8 cellular contexts compared by ENCODE assay signal in genomic region chr12:49347307-49348237, GRCh38. TPM values are rescaled to one million over a fixed set of nuclear protein-coding genes. Genes with fewer than 3 reads are reported as not detected.
DNase-seq lines count a peak whose midpoint lies in the region; ATAC-seq and TF ChIP-seq lines count a peak whose summit lies in the region.

No MANE protein-coding gene starts in this region.

- peak overlapping the region; percentile 44 to 55 (median 49) for H3K4me3 ChIP-seq in fibroblast of lung (replicated peaks in 1 of 4; ENCODE audit: control extremely low read depth in 1 of 4, insufficient read depth in 1 of 4, low read depth in 3 of 4, low read length in 4 of 4)

- peak overlapping the region; percentile 66 for H2AFZ ChIP-seq in fibroblast of lung (ENCODE audit: low read length)

- H3K79me2 ChIP-seq in fibroblast of lung (ENCODE audit: control insufficient read depth, insufficient read depth, low read length) = no peaks in the 10 kb centered on the region

- intact Hi-C loops in activated T-helper 1 cell treated with anti-CD3 and anti-CD28 coated beads, Interleukin-12 subunit alpha, Interleukin-12 subunit beta, Interleukin-2, Interleukin-4 antibody, amounts not matched to agents 30 ng/mL and 10 ng/mL and 1 ng/mL, durations not matched to agents 14 hours and 24 hours and 36 hours (cut with micrococcal nuclease) = loop anchor here (1.0 to 2.0 kb wide), 2 partner anchors 15 to 59 kb away; no protein-coding TSS in a partner anchor

- peak; percentile 80 to 87 for ATAC-seq in natural killer cell treated with Interleukin-12 subunit alpha and Interleukin-12 subunit beta and Interleukin-15 and Interleukin-18, amount 100 ng/mL, for 72 hours
- peak; percentile 79 to 80 for ATAC-seq in stimulated activated naive B cell treated with anti-CD40 and anti-IgM and Interleukin-4, amounts not matched to agents 10 μg/mL and 1 μg/mL and 100 μg/mL, for 72 hours (replicated peaks)
- ATAC-seq in HG03039 (IDR thresholded peaks at IDR 0.05; ENCODE audit: unreplicated experiment) = no peak

- H3K4me1 ChIP-seq in fibroblast of lung (ENCODE audit: control insufficient read depth, extremely low read depth, insufficient read depth, low read length) = peaks cover 25% of the 10 kb centered on the region

- no peak overlapping the region for H3K27ac ChIP-seq in fibroblast of lung (ENCODE audit: insufficient read depth, low read length)

- DNase-seq in GM03348 (ENCODE audit: low spot score) (peak; percentile 95), HK-2 (ENCODE audit: unreplicated experiment) (peak; percentile 96), OCI-M1 (lab: John Stamatoyannopoulos, UW) (peak; percentile 74), fibroblast of lung (ENCODE audit: low read depth in 2 of 2) (peak; percentile 89 to 90)
- peak; percentile 69 for DNase-seq in activated T-helper 1 cell treated with anti-CD3 and anti-CD28 coated beads, Interleukin-12 subunit alpha, Interleukin-12 subunit beta, Interleukin-2, Interleukin-4 antibody, amounts not matched to agents 30 ng/mL and 10 ng/mL and 1 ng/mL, durations not matched to agents 14 hours and 24 hours and 36 hours (ENCODE audit: low spot score)
- DNase-seq in natural killer cell treated with Interleukin-12 subunit alpha and Interleukin-12 subunit beta and Interleukin-15 and Interleukin-18, amount 100 ng/mL, for 72 hours (ENCODE audit: low spot score) = peak; percentile 81
- DNase-seq in stimulated activated naive B cell treated with anti-CD40 and anti-IgM and Interleukin-4, amounts not matched to agents 10 μg/mL and 1 μg/mL and 100 μg/mL, for 72 hours = peak; percentile 57

- H3K27me3 Mint-ChIP-seq in activated T-helper 1 cell treated with anti-CD3 and anti-CD28 coated beads, Interleukin-12 subunit alpha, Interleukin-12 subunit beta, Interleukin-2, Interleukin-4 antibody, amounts not matched to agents 30 ng/mL and 10 ng/mL and 1 ng/mL, durations not matched to agents 14 hours and 24 hours and 36 hours (ENCODE audit: insufficient read depth) = peaks cover 64% of the 10 kb centered on the region
- peaks cover 19 to 52% of the 10 kb centered on the region in 2 donors for H3K27me3 Mint-ChIP-seq in natural killer cell treated with Interleukin-12 subunit alpha and Interleukin-12 subunit beta and Interleukin-15 and Interleukin-18, amount 100 ng/mL, for 72 hours
- H3K27me3 Mint-ChIP-seq in stimulated activated naive B cell treated with anti-CD40 and anti-IgM and Interleukin-4, amounts not matched to agents 10 μg/mL and 1 μg/mL and 100 μg/mL, for 72 hours = peaks cover 53 to 82% of the 10 kb centered on the region in 2 donors

- H3K36me3 Mint-ChIP-seq in activated T-helper 1 cell treated with anti-CD3 and anti-CD28 coated beads, Interleukin-12 subunit alpha, Interleukin-12 subunit beta, Interleukin-2, Interleukin-4 antibody, amounts not matched to agents 30 ng/mL and 10 ng/mL and 1 ng/mL, durations not matched to agents 14 hours and 24 hours and 36 hours (ENCODE audit: low read depth) = no peaks in the 10 kb centered on the region
- no peaks in the 10 kb centered on the region for H3K36me3 Mint-ChIP-seq in natural killer cell treated with Interleukin-12 subunit alpha and Interleukin-12 subunit beta and Interleukin-15 and Interleukin-18, amount 100 ng/mL, for 72 hours
- no peaks in the 10 kb centered on the region for H3K36me3 Mint-ChIP-seq in stimulated activated naive B cell treated with anti-CD40 and anti-IgM and Interleukin-4, amounts not matched to agents 10 μg/mL and 1 μg/mL and 100 μg/mL, for 72 hours

- H3K9me3 Mint-ChIP-seq in activated T-helper 1 cell treated with anti-CD3 and anti-CD28 coated beads, Interleukin-12 subunit alpha, Interleukin-12 subunit beta, Interleukin-2, Interleukin-4 antibody, amounts not matched to agents 30 ng/mL and 10 ng/mL and 1 ng/mL, durations not matched to agents 14 hours and 24 hours and 36 hours = no peaks in the 10 kb centered on the region
- no peaks in the 10 kb centered on the region for H3K9me3 Mint-ChIP-seq in natural killer cell treated with Interleukin-12 subunit alpha and Interleukin-12 subunit beta and Interleukin-15 and Interleukin-18, amount 100 ng/mL, for 72 hours
- H3K9me3 Mint-ChIP-seq in stimulated activated naive B cell treated with anti-CD40 and anti-IgM and Interleukin-4, amounts not matched to agents 10 μg/mL and 1 μg/mL and 100 μg/mL, for 72 hours = no peaks in the 10 kb centered on the region

- H3K4me1 Mint-ChIP-seq in activated T-helper 1 cell treated with anti-CD3 and anti-CD28 coated beads, Interleukin-12 subunit alpha, Interleukin-12 subunit beta, Interleukin-2, Interleukin-4 antibody, amounts not matched to agents 30 ng/mL and 10 ng/mL and 1 ng/mL, durations not matched to agents 14 hours and 24 hours and 36 hours (ENCODE audit: low read depth) = peaks cover 24% of the 10 kb centered on the region
- peaks cover 25 to 29% of the 10 kb centered on the region in 2 donors for H3K4me1 Mint-ChIP-seq in natural killer cell treated with Interleukin-12 subunit alpha and Interleukin-12 subunit beta and Interleukin-15 and Interleukin-18, amount 100 ng/mL, for 72 hours (ENCODE audit: low read depth in 2 of 2)
- H3K4me1 Mint-ChIP-seq in stimulated activated naive B cell treated with anti-CD40 and anti-IgM and Interleukin-4, amounts not matched to agents 10 μg/mL and 1 μg/mL and 100 μg/mL, for 72 hours = peaks cover 31 to 58% of the 10 kb centered on the region in 2 donors

- no peaks in the 10 kb centered on the region for H3K9me3 ChIP-seq in fibroblast of lung (ENCODE audit: control insufficient read depth, insufficient read depth, low read depth, low read length)

- TF ChIP-seq CTCF in fibroblast of lung (conservative IDR thresholded peaks at IDR 0.05 in 1 of 2, IDR thresholded peaks at IDR 0.05 in 1 of 2; ENCODE audit: low read depth in 1 of 2, low read length in 2 of 2) = peak; percentile 70 to 81

- peak overlapping the region; percentile 36 for H3K9ac ChIP-seq in fibroblast of lung (ENCODE audit: insufficient read depth, low read length)

- peak overlapping the region; percentile 79 for H3K4me3 Mint-ChIP-seq in activated T-helper 1 cell treated with anti-CD3 and anti-CD28 coated beads, Interleukin-12 subunit alpha, Interleukin-12 subunit beta, Interleukin-2, Interleukin-4 antibody, amounts not matched to agents 30 ng/mL and 10 ng/mL and 1 ng/mL, durations not matched to agents 14 hours and 24 hours and 36 hours
- peak overlapping the region; percentile 81 for H3K4me3 Mint-ChIP-seq in natural killer cell treated with Interleukin-12 subunit alpha and Interleukin-12 subunit beta and Interleukin-15 and Interleukin-18, amount 100 ng/mL, for 72 hours
- H3K4me3 Mint-ChIP-seq in stimulated activated naive B cell treated with anti-CD40 and anti-IgM and Interleukin-4, amounts not matched to agents 10 μg/mL and 1 μg/mL and 100 μg/mL, for 72 hours = peak overlapping the region; percentile 80 to 89

- H3K27ac Mint-ChIP-seq in activated T-helper 1 cell treated with anti-CD3 and anti-CD28 coated beads, Interleukin-12 subunit alpha, Interleukin-12 subunit beta, Interleukin-2, Interleukin-4 antibody, amounts not matched to agents 30 ng/mL and 10 ng/mL and 1 ng/mL, durations not matched to agents 14 hours and 24 hours and 36 hours = no peak overlapping the region
- H3K27ac Mint-ChIP-seq in natural killer cell treated with Interleukin-12 subunit alpha and Interleukin-12 subunit beta and Interleukin-15 and Interleukin-18, amount 100 ng/mL, for 72 hours = no peak overlapping the region
- peak overlapping the region; percentile 54 for H3K27ac Mint-ChIP-seq in stimulated activated naive B cell treated with anti-CD40 and anti-IgM and Interleukin-4, amounts not matched to agents 10 μg/mL and 1 μg/mL and 100 μg/mL, for 72 hours

- H3K27me3 ChIP-seq in fibroblast of lung (ENCODE audit: control insufficient read depth, insufficient read depth, low read length) = peaks cover 25% of the 10 kb centered on the region

- peak overlapping the region; percentile 84 for H3K4me2 ChIP-seq in fibroblast of lung (ENCODE audit: extremely low read depth, insufficient read depth, low read length)

- H3K36me3 ChIP-seq in fibroblast of lung (ENCODE audit: control insufficient read depth, insufficient read depth, low read length) = no peaks in the 10 kb centered on the region

- no peaks in the 10 kb centered on the region for H4K20me1 ChIP-seq in fibroblast of lung (ENCODE audit: control insufficient read depth, extremely low read depth, insufficient read depth, low read length)

RNA-seq across cellular contexts. Expression of gene DNAJC22, which starts 0.9 kb away (rescaled TPM):
- 0.16 TPM in 1 of 2 replicates, not detected in the other for total RNA-seq in activated T-helper 1 cell treated with anti-CD3 and anti-CD28 coated beads, Interleukin-12 subunit alpha, Interleukin-12 subunit beta, Interleukin-2, Interleukin-4 antibody, amounts not matched to agents 30 ng/mL and 10 ng/mL and 1 ng/mL, durations not matched to agents 14 hours and 24 hours and 36 hours
- total RNA-seq in fibroblast of lung = 4.6 and 4.8 TPM in 2 replicates
- polyA plus RNA-seq in fibroblast of lung = 2.4 and 5.7 TPM in 2 replicates
- 2.5 and 4.6 TPM in 2 replicates for polyA plus RNA-seq in fibroblast of lung (2012)
- polyA minus RNA-seq in fibroblast of lung (ENCODE audit: low replicate concordance) = 2.1 and 8.0 TPM in 2 replicates
- total RNA-seq in natural killer cell treated with Interleukin-12 subunit alpha and Interleukin-12 subunit beta and Interleukin-15 and Interleukin-18, amount 100 ng/mL, for 72 hours = not detected

RNA-seq across cellular contexts. Expression of gene C1QL4, which starts 10.6 kb away (rescaled TPM):
- total RNA-seq in activated T-helper 1 cell treated with anti-CD3 and anti-CD28 coated beads, Interleukin-12 subunit alpha, Interleukin-12 subunit beta, Interleukin-2, Interleukin-4 antibody, amounts not matched to agents 30 ng/mL and 10 ng/mL and 1 ng/mL, durations not matched to agents 14 hours and 24 hours and 36 hours = not detected in 2 replicates
- total RNA-seq in fibroblast of lung = 0.17 TPM in 1 of 2 replicates, not detected in the other
- 0.10 TPM in 1 of 2 replicates, not detected in the other for polyA plus RNA-seq in fibroblast of lung
- 0.08 and 0.56 TPM in 2 replicates for polyA plus RNA-seq in fibroblast of lung (2012)
- polyA minus RNA-seq in fibroblast of lung (ENCODE audit: low replicate concordance) = not detected in 2 replicates
- total RNA-seq in natural killer cell treated with Interleukin-12 subunit alpha and Interleukin-12 subunit beta and Interleukin-15 and Interleukin-18, amount 100 ng/mL, for 72 hours = not detected

RNA-seq across cellular contexts. Expression of gene SPATS2, which starts 19.7 kb away (rescaled TPM):
- 11.6 and 12.0 TPM in 2 replicates for total RNA-seq in activated T-helper 1 cell treated with anti-CD3 and anti-CD28 coated beads, Interleukin-12 subunit alpha, Interleukin-12 subunit beta, Interleukin-2, Interleukin-4 antibody, amounts not matched to agents 30 ng/mL and 10 ng/mL and 1 ng/mL, durations not matched to agents 14 hours and 24 hours and 36 hours
- total RNA-seq in fibroblast of lung = 14.1 and 22.1 TPM in 2 replicates
- 33.2 and 43.6 TPM in 2 replicates for polyA plus RNA-seq in fibroblast of lung
- polyA plus RNA-seq in fibroblast of lung (2012) = 22.5 and 23.7 TPM in 2 replicates
- 41.3 and 84.8 TPM in 2 replicates for polyA minus RNA-seq in fibroblast of lung (ENCODE audit: low replicate concordance)
- total RNA-seq in natural killer cell treated with Interleukin-12 subunit alpha and Interleukin-12 subunit beta and Interleukin-15 and Interleukin-18, amount 100 ng/mL, for 72 hours = 10 to 100 TPM; 13.7 to 21.1 TPM

RNA-seq across cellular contexts. Expression of gene TROAP, which starts 24.5 kb away (rescaled TPM):
- total RNA-seq in activated T-helper 1 cell treated with anti-CD3 and anti-CD28 coated beads, Interleukin-12 subunit alpha, Interleukin-12 subunit beta, Interleukin-2, Interleukin-4 antibody, amounts not matched to agents 30 ng/mL and 10 ng/mL and 1 ng/mL, durations not matched to agents 14 hours and 24 hours and 36 hours = 46.0 TPM in 2 replicates
- total RNA-seq in fibroblast of lung = 0.51 and 6.3 TPM in 2 replicates
- polyA plus RNA-seq in fibroblast of lung = 4.8 and 22.4 TPM in 2 replicates
- 8.0 and 26.6 TPM in 2 replicates for polyA plus RNA-seq in fibroblast of lung (2012)
- 20.1 and 62.8 TPM in 2 replicates for polyA minus RNA-seq in fibroblast of lung (ENCODE audit: low replicate concordance)
- 100 to 1,000 TPM in 1 of 2 donors, 10 to 100 TPM in 1; 37.4 to 103 TPM for total RNA-seq in natural killer cell treated with Interleukin-12 subunit alpha and Interleukin-12 subunit beta and Interleukin-15 and Interleukin-18, amount 100 ng/mL, for 72 hours

RNA-seq across cellular contexts. Expression of gene PRPH, which starts 52.6 kb away (rescaled TPM):
- 0.20 TPM in 1 of 2 replicates, not detected in the other for total RNA-seq in activated T-helper 1 cell treated with anti-CD3 and anti-CD28 coated beads, Interleukin-12 subunit alpha, Interleukin-12 subunit beta, Interleukin-2, Interleukin-4 antibody, amounts not matched to agents 30 ng/mL and 10 ng/mL and 1 ng/mL, durations not matched to agents 14 hours and 24 hours and 36 hours
- total RNA-seq in fibroblast of lung = 0.26 and 0.50 TPM in 2 replicates
- polyA plus RNA-seq in fibroblast of lung = 0.06 and 0.49 TPM in 2 replicates
- polyA plus RNA-seq in fibroblast of lung (2012) = 0.75 TPM in 1 of 2 replicates, not detected in the other
- polyA minus RNA-seq in fibroblast of lung (ENCODE audit: low replicate concordance) = 0.70 TPM in 1 of 2 replicates, not detected in the other
- total RNA-seq in natural killer cell treated with Interleukin-12 subunit alpha and Interleukin-12 subunit beta and Interleukin-15 and Interleukin-18, amount 100 ng/mL, for 72 hours = not detected
